8 cellular contexts compared by ENCODE assay signal in genomic region chr1:12447849-12448312, GRCh38.
DNase-seq lines count a peak whose midpoint lies in the region; ATAC-seq and TF ChIP-seq lines count a peak whose summit lies in the region.

No MANE protein-coding gene starts in this region.

- H3K36me3 ChIP-seq in KOPT-K1 (ENCODE audit: insufficient read depth, low read length): no peaks in the 10 kb centered on the region

- H3K27me3 ChIP-seq in AG04450 (ENCODE audit: control insufficient read depth, insufficient read depth, low read length): no peaks in the 10 kb centered on the region

- no peak overlapping the region for H3K4me3 Mint-ChIP-seq in chondrocyte (ENCODE audit: unreplicated experiment)
- peak overlapping the region in 3 of 10 donors; percentile 39 to 85 (median 81) for H3K4me3 Mint-ChIP-seq in naive thymus-derived CD8-positive, alpha-beta T cell

- H3K36me3 Mint-ChIP-seq in chondrocyte (ENCODE audit: low read depth): peaks cover 13% of the 10 kb centered on the region
- peaks cover 0 to 13% (median 2%) of the 10 kb centered on the region in 3 donors for H3K36me3 Mint-ChIP-seq in naive thymus-derived CD8-positive, alpha-beta T cell

- no peak for ATAC-seq in naive thymus-derived CD8-positive, alpha-beta T cell
- ATAC-seq in HG02798 (IDR thresholded peaks at IDR 0.05; ENCODE audit: poor library complexity, unreplicated experiment) (no peak), HG03025 (IDR thresholded peaks at IDR 0.05; ENCODE audit: low FRiP score, unreplicated experiment) (no peak)

- H3K4me3 ChIP-seq in AG04450 (ENCODE audit: low read depth, low read length): no peak overlapping the region

- H3K27ac Mint-ChIP-seq in chondrocyte (ENCODE audit: unreplicated experiment): peak overlapping the region; percentile 50
- peak overlapping the region in 6 of 10 donors; percentile 44 to 97 (median 84) for H3K27ac Mint-ChIP-seq in naive thymus-derived CD8-positive, alpha-beta T cell

- H3K9me3 ChIP-seq in AG04450 (ENCODE audit: control insufficient read depth, insufficient read depth, low read length): no peaks in the 10 kb centered on the region
- no peaks in the 10 kb centered on the region for H3K9me3 ChIP-seq in KOPT-K1 (ENCODE audit: insufficient read depth, low read length, poor library complexity, severe bottlenecking)

- CTCF ChIA-PET in AG04450 (lab: Charles Lee): interaction anchor here (0.5 to 2.1 kb wide), 3 partner anchors 10 to 211 kb away, joined by 3 to 5 read pairs (median 3); no protein-coding TSS in a partner anchor

- H3K9me3 Mint-ChIP-seq in chondrocyte (ENCODE audit: low read depth): peaks cover 10% of the 10 kb centered on the region
- H3K9me3 Mint-ChIP-seq in naive thymus-derived CD8-positive, alpha-beta T cell: no peaks in the 10 kb centered on the region

- H3K4me1 Mint-ChIP-seq in chondrocyte (ENCODE audit: low read depth): peaks cover 73% of the 10 kb centered on the region
- peaks cover 35 to 84% (median 78%) of the 10 kb centered on the region in 4 donors for H3K4me1 Mint-ChIP-seq in naive thymus-derived CD8-positive, alpha-beta T cell

- H3K27ac ChIP-seq in AG04450 (ENCODE audit: low read depth, low read length) (peak overlapping the region; percentile 42), KOPT-K1 (ENCODE audit: low read depth, low read length, poor library complexity, severe bottlenecking) (peak overlapping the region; percentile 94)

- POLR2A ChIA-PET in AG04450 (lab: Yijun Ruan, JAX): interaction anchor here (0.6 to 0.8 kb wide), 3 partner anchors 8 to 72 kb away, joined by 3 to 10 read pairs (median 3); no protein-coding TSS in a partner anchor
- POLR2A ChIA-PET in naive thymus-derived CD8-positive, alpha-beta T cell (lab: Charles Lee): interaction anchor here (0.6 to 15.8 kb wide), 7 partner anchors 11 to 170 kb away, joined by 3 to 211 read pairs (median 4); partner anchors contain the start of gene DHRS3

- H3K27me3 Mint-ChIP-seq in chondrocyte (ENCODE audit: low read depth): no peaks in the 10 kb centered on the region
- no peaks in the 10 kb centered on the region for H3K27me3 Mint-ChIP-seq in naive thymus-derived CD8-positive, alpha-beta T cell

- TF ChIP-seq CTCF in AG04450 (IDR thresholded peaks at IDR 0.05; ENCODE audit: low read depth, low read length): no peak
- TF ChIP-seq CTCF in chondrocyte (IDR thresholded peaks at IDR 0.05): no peak

- DNase-seq in AG04450 (ENCODE audit: low read depth, low spot score) (no peak), chondrocyte (ENCODE audit: low spot score) (no peak), iPS-NIHi11 (ENCODE audit: low spot score) (no peak), Ammon's horn (ENCODE audit: low spot score) (no peak)
- no peak for DNase-seq in naive thymus-derived CD8-positive, alpha-beta T cell
